8 cellular contexts compared by ENCODE assay signal in genomic region chr1:13748610-13749505, GRCh38. TPM values are rescaled to one million over a fixed set of nuclear protein-coding genes. Genes with fewer than 3 reads are reported as not detected.
DNase-seq lines count a peak whose midpoint lies in the region; ATAC-seq and TF ChIP-seq lines count a peak whose summit lies in the region.

No MANE protein-coding gene starts in this region.

- H3K27ac ChIP-seq in right cardiac atrium (ENCODE audit: low read length) (peak overlapping the region; percentile 98), vagina (peak overlapping the region; percentile 98)

- peaks cover 12% of the 10 kb centered on the region for H3K4me1 ChIP-seq in right cardiac atrium (ENCODE audit: control insufficient read depth, insufficient read depth, low read length)
- peaks cover 49% of the 10 kb centered on the region for H3K4me1 ChIP-seq in vagina

- peak overlapping the region; percentile 97 for H3K4me3 Mint-ChIP-seq in T-helper 17 cell

- peak; percentile 76 for ATAC-seq in GM18502 (IDR thresholded peaks at IDR 0.05; ENCODE audit: poor library complexity, unreplicated experiment)
- ATAC-seq in HG02943 (IDR thresholded peaks at IDR 0.05; ENCODE audit: low read depth, unreplicated experiment) = peak; percentile 88
- peak; percentile 90 for ATAC-seq in T-helper 17 cell
- peak; percentile 99 for ATAC-seq in right cardiac atrium

- peaks cover 11% of the 10 kb centered on the region for H3K36me3 Mint-ChIP-seq in T-helper 17 cell (ENCODE audit: low read depth)

- peak in 1 of 2 donors; percentile 87 for TF ChIP-seq POLR2A in vagina (IDR thresholded peaks at IDR 0.05)

- WGBS in right cardiac atrium = 1% methylated on average over 83 of the region's 83 CpGs

- H3K36me3 ChIP-seq in vagina = no peaks in the 10 kb centered on the region

- no peaks in the 10 kb centered on the region for H3K27me3 Mint-ChIP-seq in T-helper 17 cell

- H3K4me3 ChIP-seq in right cardiac atrium (ENCODE audit: low read length) (peak overlapping the region; percentile 98), vagina (peak overlapping the region; percentile 87 to 89)

- H3K27me3 ChIP-seq in right cardiac atrium (ENCODE audit: control insufficient read depth, insufficient read depth) (no peaks in the 10 kb centered on the region), vagina (no peaks in the 10 kb centered on the region)

- H3K9me3 ChIP-seq in T-helper 17 cell (ENCODE audit: control insufficient read depth, low read length, poor library complexity, severe bottlenecking) (no peaks in the 10 kb centered on the region), right cardiac atrium (ENCODE audit: control insufficient read depth, low read length) (no peaks in the 10 kb centered on the region), vagina (no peaks in the 10 kb centered on the region)

- DNase-seq in NCI-H1694 treated with DMSO at 0.1 percent for 48 hours (lab: John Stamatoyannopoulos, UW) = peak; percentile 85
- DNase-seq in T-helper 17 cell = peak; percentile 94 to 97 (median 96)
- DNase-seq in anterior cingulate cortex (lab: John Stamatoyannopoulos, UW) = peak; percentile 61 to 98 (median 95)
- peak; percentile 98 to 99 (median 99) for DNase-seq in right cardiac atrium
- peak; percentile 97 for DNase-seq in putamen (ENCODE audit: low spot score)
- DNase-seq in vagina (ENCODE audit: extremely low spot score in 2 of 2) = peak in 1 of 2 donors; percentile 98

- peaks cover 46% of the 10 kb centered on the region for H3K4me1 Mint-ChIP-seq in T-helper 17 cell

- intact Hi-C loops in right cardiac atrium (cut with DNase I) (no loop called here), vagina (cut with DNase I) (no loop called here)

- peak overlapping the region; percentile 96 for H3K27ac Mint-ChIP-seq in T-helper 17 cell

- TF ChIP-seq CTCF in vagina (IDR thresholded peaks at IDR 0.05) = peak in 1 of 3 experiments; percentile 5

RNA-seq across cellular contexts. Expression of gene PRDM2, which starts 48.9 kb away (rescaled TPM):
- 100 to 1,000 TPM; 173 to 181 TPM for total RNA-seq in T-helper 17 cell
- total RNA-seq in right cardiac atrium = 10 to 100 TPM; 37.2 to 45.9 (median 39.5) TPM
- polyA plus RNA-seq in right cardiac atrium = 16.3 TPM
- total RNA-seq in vagina = 56.2 TPM
